9 cellular contexts compared by ENCODE assay signal in the genomic region with DNA sequence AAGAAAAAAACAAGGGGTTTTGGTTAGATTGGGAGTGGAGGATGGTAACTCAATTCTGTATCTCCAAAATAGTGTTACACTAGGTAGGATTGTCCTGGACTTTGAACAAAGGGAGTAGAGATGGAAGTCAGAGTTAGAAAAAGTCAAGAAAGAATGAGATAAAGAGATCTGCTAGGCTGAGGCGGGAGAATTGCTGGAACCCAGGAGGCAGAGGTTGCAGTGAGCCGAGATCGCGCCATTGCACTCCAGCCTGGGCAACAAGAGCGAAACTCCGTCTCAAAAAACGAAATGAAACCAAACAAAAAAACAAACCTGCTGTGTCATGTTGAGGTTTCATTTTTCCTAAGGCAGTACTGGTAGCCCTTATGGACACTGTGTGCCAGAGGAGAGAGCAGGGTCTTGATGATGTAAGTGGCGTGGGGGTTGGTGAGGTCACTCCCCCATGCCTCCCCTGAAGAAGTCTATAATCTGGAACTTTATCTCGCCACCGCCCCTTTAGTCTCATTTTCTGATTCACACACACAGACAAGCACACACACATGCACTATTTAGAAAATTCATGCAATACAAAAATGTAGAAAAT. TPM values are rescaled to one million over a fixed set of nuclear protein-coding genes. Genes with fewer than 3 reads are reported as not detected.
DNase-seq lines count a peak whose midpoint lies in the region; ATAC-seq, FAIRE-seq and TF ChIP-seq lines count a peak whose summit lies in the region.
"Had no signal": no experiment of that assay in that cellular context is flagged by ENCODE, and none has a peak within 500 bp of the region (broad histone marks: within the 10 kb centered on the region; RNA-seq: fewer than 3 reads in every experiment).

No MANE protein-coding gene starts in this region.

- dilution Hi-C loops in keratinocyte (cut with MboI; ENCODE audit: extremely low pct_ligation_motif_present, low sequenced_read_pairs): no loop called here

- peaks cover 10% of the 10 kb centered on the region for H3K4me1 Mint-ChIP-seq in Calu3 (ENCODE audit: low read depth, unreplicated experiment)

- H3K9me3 ChIP-seq in keratinocyte (ENCODE audit: control insufficient read depth, low read depth, low read length): no peaks in the 10 kb centered on the region

- ATAC-seq in HG02763 (IDR thresholded peaks at IDR 0.05; ENCODE audit: unreplicated experiment): no peak

- peak overlapping the region; percentile 19 for H2AFZ ChIP-seq in keratinocyte (ENCODE audit: control insufficient read depth, low read length)

- no peak overlapping the region for H3K9ac ChIP-seq in keratinocyte (ENCODE audit: control insufficient read depth, extremely low read depth, insufficient read depth, low read length)

- no peak overlapping the region for H3K27ac ChIP-seq in keratinocyte (ENCODE audit: control insufficient read depth, insufficient read depth, low read length)

- no peaks in the 10 kb centered on the region for H3K4me1 ChIP-seq in keratinocyte (ENCODE audit: control insufficient read depth, extremely low read depth, insufficient read depth, low read length)

- FAIRE-seq in keratinocyte (lab: Jason Lieb, UNC) (no peak), D721Med (lab: Jason Lieb, UNC) (no peak)

- peaks cover 5% of the 10 kb centered on the region for H3K36me3 Mint-ChIP-seq in Calu3 (ENCODE audit: insufficient read depth, unreplicated experiment)

- TF ChIP-seq CTCF in Calu3 (IDR thresholded peaks at IDR 0.05; ENCODE audit: unreplicated experiment): no peak
- TF ChIP-seq CTCF in keratinocyte (optimal IDR thresholded peaks at IDR 0.05 in 1 of 3, IDR thresholded peaks at IDR 0.05 in 1 of 3, conservative IDR thresholded peaks at IDR 0.05 in 1 of 3; ENCODE audit: extremely low read depth in 1 of 3, insufficient read depth in 2 of 3, low read length in 3 of 3): no peak
- no peak for TF ChIP-seq CTCF in D721Med (IDR thresholded peaks at IDR 0.05; ENCODE audit: insufficient read depth, missing control alignments)

- no peak overlapping the region for H3K4me2 ChIP-seq in keratinocyte (ENCODE audit: control insufficient read depth, extremely low read depth, insufficient read depth, low read depth, low read length)

- no peaks in the 10 kb centered on the region for H3K79me2 ChIP-seq in keratinocyte (ENCODE audit: control insufficient read depth, insufficient read depth, low read length)

- peaks cover 5% of the 10 kb centered on the region for H3K27me3 ChIP-seq in keratinocyte (ENCODE audit: control insufficient read depth, extremely low read depth, insufficient read depth, low read length)

- peak overlapping the region; percentile 61 for H3K4me3 Mint-ChIP-seq in Calu3 (ENCODE audit: low read depth, unreplicated experiment)

- no peaks in the 10 kb centered on the region for H3K9me1 ChIP-seq in keratinocyte (ENCODE audit: control insufficient read depth, extremely low read depth, insufficient read depth, low read length)

- DNase-seq in Calu3 (peak; percentile 4), H4 (ENCODE audit: low spot score) (peak; percentile 75), RPMI7951 (ENCODE audit: low read depth) (peak; percentile 78), keratinocyte (ENCODE audit: low read depth, low spot score) (no peak), COR-L47 (lab: John Stamatoyannopoulos, UW) (no peak), DMS153 (lab: John Stamatoyannopoulos, UW) (no peak), D721Med (ENCODE audit: insufficient read length, low spot score) (no peak)

- no peaks in the 10 kb centered on the region for H4K20me1 ChIP-seq in keratinocyte (ENCODE audit: control insufficient read depth, extremely low read depth, insufficient read depth, low read length)

- H3K27ac Mint-ChIP-seq in Calu3 (ENCODE audit: unreplicated experiment): peak overlapping the region; percentile 61

- H3K9me3 Mint-ChIP-seq in Calu3 (ENCODE audit: low read depth, unreplicated experiment): no peaks in the 10 kb centered on the region

- intact Hi-C loops in Calu3 (cut with micrococcal nuclease; ENCODE audit: unreplicated experiment): no loop called here

- no peak overlapping the region for H3K4me3 ChIP-seq in keratinocyte (ENCODE audit: control insufficient read depth in 2 of 3, extremely low read depth in 1 of 3, insufficient read depth in 2 of 3, low read depth in 1 of 3, low read length in 3 of 3)

- CTCF ChIA-PET in Calu3 (lab: Charles Lee): no interaction called here

- H3K27me3 Mint-ChIP-seq in Calu3 (ENCODE audit: unreplicated experiment): peaks cover 13% of the 10 kb centered on the region

- no peaks in the 10 kb centered on the region for H3K36me3 ChIP-seq in keratinocyte (ENCODE audit: control insufficient read depth in 2 of 2, extremely low read depth in 1 of 2, insufficient read depth in 2 of 2, low read length in 2 of 2)

- no TSS peak for BruUV-seq in Calu3 (replicated peaks; lab: Mats Ljungman, UMichigan)

RNA-seq across cellular contexts. Expression of gene DRC1, which starts 10.5 kb away (rescaled TPM):
- not detected in 2 replicates for total RNA-seq in Calu3 (2022)
- not detected in 2 replicates for total RNA-seq in H4 (2014; rRNA removed; shearing (Covaris generic))
- 0.24 TPM in 1 of 2 replicates, not detected in the other for total RNA-seq in RPMI7951 (2014; rRNA removed; shearing (Covaris generic))
- polyA plus RNA-seq in keratinocyte: not detected in 3 replicates
- not detected for polyA plus RNA-seq in keratinocyte (2011; ENCODE audit: low read depth)
- polyA plus RNA-seq in keratinocyte (2011; cell fraction: cytosol; rRNA removed): not detected in 2 replicates
- not detected in 2 replicates for polyA plus RNA-seq in keratinocyte (2011; cell fraction: nucleus; rRNA removed)
- not detected in 2 replicates for polyA plus RNA-seq in keratinocyte (2012; ENCODE audit: low replicate concordance)
- not detected in 3 replicates for polyA minus RNA-seq in keratinocyte
- not detected for polyA minus RNA-seq in keratinocyte (2011; cell fraction: cytosol; rRNA and poly(A)+ RNA removed)
- polyA minus RNA-seq in keratinocyte (2011; cell fraction: nucleus; rRNA and poly(A)+ RNA removed): not detected in 2 replicates
- total RNA-seq: LHCN-M2 had no signal

Comparison
In these comparisons a context has a peak if more than half of its experiments do, and no peak if none do; other contexts are left out.
1. DNase-seq: peak in Calu3 (single experiment), H4 (single experiment) and RPMI7951 (single experiment); none in keratinocyte (single experiment), COR-L47 (single experiment), DMS153 (single experiment) and D721Med (single experiment).